23 cellular contexts compared by ENCODE assay signal in the genomic region with DNA sequence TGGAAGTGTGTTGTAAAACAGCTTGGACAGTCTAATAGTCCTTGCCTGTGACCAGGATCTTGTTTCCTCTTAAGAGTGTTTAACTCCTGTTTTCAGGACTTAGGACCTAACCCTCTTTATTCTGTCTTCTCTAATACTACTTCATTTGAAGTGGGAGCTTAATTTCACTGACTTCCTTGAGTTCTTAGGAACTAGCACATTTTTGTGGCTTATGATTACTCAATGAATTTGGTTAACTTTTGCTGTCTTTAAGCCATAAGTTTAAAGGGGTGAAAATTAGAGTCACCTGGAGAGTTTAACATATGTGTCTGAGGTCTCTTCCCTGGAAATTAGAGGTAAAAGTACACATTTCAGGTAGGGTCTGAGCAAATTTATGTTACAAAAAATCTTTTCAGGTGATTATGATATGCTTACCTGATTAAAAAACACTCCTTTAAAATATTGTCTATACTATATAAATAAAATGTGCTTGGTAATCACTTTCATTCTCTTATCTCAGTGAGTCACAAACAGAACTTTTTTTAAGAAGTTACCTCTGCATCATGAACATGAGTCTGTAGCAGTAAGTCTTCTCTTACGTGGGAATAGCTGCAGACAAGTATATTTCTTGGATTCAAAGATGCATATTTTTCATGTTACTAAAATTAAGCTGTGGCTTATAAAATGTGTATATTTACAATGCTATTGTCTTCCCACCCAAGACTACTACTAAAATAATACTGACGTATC. TPM values are rescaled to one million over a fixed set of nuclear protein-coding genes. Genes with fewer than 3 reads are reported as not detected.
DNase-seq lines count a peak whose midpoint lies in the region; ATAC-seq and TF ChIP-seq lines count a peak whose summit lies in the region.
"Had no signal": no experiment of that assay in that cellular context is flagged by ENCODE, and none has a peak within 500 bp of the region (broad histone marks: within the 10 kb centered on the region; RNA-seq: fewer than 3 reads in every experiment).

No MANE protein-coding gene starts in this region.

- ATAC-seq in heart left ventricle = no peak

- no peaks in the 10 kb centered on the region for H3K27me3 Mint-ChIP-seq in activated CD4-positive, alpha-beta memory T cell treated with anti-CD3 and anti-CD28 coated beads, Interleukin-2, amount 10 ng/mL, durations not matched to agents 7 days and 5 days
- no peaks in the 10 kb centered on the region for H3K27me3 Mint-ChIP-seq in Caco-2 (ENCODE audit: insufficient read depth, unreplicated experiment)
- H3K27me3 Mint-ChIP-seq: activated CD4-positive, alpha-beta T cell treated with anti-CD3 and anti-CD28 coated beads, Interleukin-2, amount 10 ng/mL, durations not matched to agents 7 days and 5 days; activated naive CD4-positive, alpha-beta T cell treated with anti-CD3 and anti-CD28 coated beads, Interleukin-2, amount 50 U/mL, for 24 hours; CD8-positive, alpha-beta memory T cell had no signal

- intact Hi-C loops in heart left ventricle (cut with DNase I) (no loop called here), Caco-2 (cut with micrococcal nuclease; ENCODE audit: unreplicated experiment) (no loop called here)

- H3K4me1 Mint-ChIP-seq in activated CD4-positive, alpha-beta memory T cell treated with anti-CD3 and anti-CD28 coated beads, Interleukin-2, amount 10 ng/mL, durations not matched to agents 7 days and 5 days = no peaks in the 10 kb centered on the region
- H3K4me1 Mint-ChIP-seq in Caco-2 (ENCODE audit: low read depth, unreplicated experiment) = no peaks in the 10 kb centered on the region
- H3K4me1 Mint-ChIP-seq: activated CD4-positive, alpha-beta T cell treated with anti-CD3 and anti-CD28 coated beads, Interleukin-2, amount 10 ng/mL, durations not matched to agents 7 days and 5 days had no signal

- no peaks in the 10 kb centered on the region for H3K9me3 Mint-ChIP-seq in activated CD4-positive, alpha-beta memory T cell treated with anti-CD3 and anti-CD28 coated beads, Interleukin-2, amount 10 ng/mL, durations not matched to agents 7 days and 5 days
- no peaks in the 10 kb centered on the region for H3K9me3 Mint-ChIP-seq in Caco-2 (ENCODE audit: unreplicated experiment)
- H3K9me3 Mint-ChIP-seq: activated CD4-positive, alpha-beta T cell treated with anti-CD3 and anti-CD28 coated beads, Interleukin-2, amount 10 ng/mL, durations not matched to agents 7 days and 5 days; activated naive CD4-positive, alpha-beta T cell treated with anti-CD3 and anti-CD28 coated beads, Interleukin-2, amount 50 U/mL, for 24 hours; activated T-helper 1 cell treated with anti-CD3 and anti-CD28 coated beads, Interleukin-12 subunit alpha, Interleukin-12 subunit beta, Interleukin-2, Interleukin-4 antibody, amounts not matched to agents 30 ng/mL and 10 ng/mL and 1 ng/mL, durations not matched to agents 14 hours and 24 hours and 36 hours; CD8-positive, alpha-beta memory T cell; neural crest cell had no signal

- CTCF ChIA-PET in activated CD4-positive, alpha-beta memory T cell treated with anti-CD3 and anti-CD28 coated beads, Interleukin-2, amount 10 ng/mL, durations not matched to agents 7 days and 5 days (lab: Charles Lee) = no interaction called here
- CTCF ChIA-PET in Caco-2 (lab: Charles Lee) = no interaction called here

- peaks cover 0 to 23% (median 8%) of the 10 kb centered on the region in 9 donors for H3K36me3 ChIP-seq in heart left ventricle
- H3K36me3 ChIP-seq in Caco-2 (ENCODE audit: control insufficient read depth, insufficient read depth, low read length) = no peaks in the 10 kb centered on the region

- DNase-seq in EH (ENCODE audit: low read depth) (peak; percentile 17), MV-4-11 (lab: John Stamatoyannopoulos, UW) (peak; percentile 48), cardiac fibroblast (ENCODE audit: low read depth in 2 of 2) (peak; percentile 24 to 35), non-pigmented ciliary epithelial cell (ENCODE audit: low read depth) (peak; percentile 32), heart left ventricle (no peak), Caco-2 (no peak), cortex of kidney (lab: John Stamatoyannopoulos, UW) (no peak)
- no peak for DNase-seq in activated CD4-positive, alpha-beta memory T cell treated with anti-CD3 and anti-CD28 coated beads, Interleukin-2, amount 10 ng/mL, durations not matched to agents 7 days and 5 days
- DNase-seq: activated CD4-positive, alpha-beta T cell treated with anti-CD3 and anti-CD28 coated beads, Interleukin-2, amount 10 ng/mL, durations not matched to agents 7 days and 5 days; aorta; CD8-positive, alpha-beta memory T cell; effector memory CD4-positive, alpha-beta T cell; NCI-H1048; NCI-H187 treated with DMSO at 0.1 percent for 48 hours; NCI-H69; SK-N-SH; stimulated activated CD8-positive, alpha-beta memory T cell treated with anti-CD3 and anti-CD28 coated beads, Interleukin-4, amount 100 ng/mL, for 48 hours; T-helper 2 cell; trophoblast cell had no signal

- POLR2A ChIA-PET in activated CD4-positive, alpha-beta memory T cell treated with anti-CD3 and anti-CD28 coated beads, Interleukin-2, amount 10 ng/mL, durations not matched to agents 7 days and 5 days (lab: Charles Lee) = no interaction called here
- POLR2A ChIA-PET in Caco-2 (lab: Charles Lee) = no interaction called here

- no peak overlapping the region for H3K4me3 Mint-ChIP-seq in activated CD4-positive, alpha-beta memory T cell treated with anti-CD3 and anti-CD28 coated beads, Interleukin-2, amount 10 ng/mL, durations not matched to agents 7 days and 5 days
- H3K4me3 Mint-ChIP-seq in Caco-2 (ENCODE audit: unreplicated experiment) = no peak overlapping the region
- H3K4me3 Mint-ChIP-seq: activated CD4-positive, alpha-beta T cell treated with anti-CD3 and anti-CD28 coated beads, Interleukin-2, amount 10 ng/mL, durations not matched to agents 7 days and 5 days; activated naive CD4-positive, alpha-beta T cell treated with anti-CD3 and anti-CD28 coated beads, Interleukin-2, amount 50 U/mL, for 24 hours; activated T-helper 1 cell treated with anti-CD3 and anti-CD28 coated beads, Interleukin-12 subunit alpha, Interleukin-12 subunit beta, Interleukin-2, Interleukin-4 antibody, amounts not matched to agents 30 ng/mL and 10 ng/mL and 1 ng/mL, durations not matched to agents 14 hours and 24 hours and 36 hours; CD8-positive, alpha-beta memory T cell; neural crest cell had no signal

- peaks cover 0 to 5% (median 0%) of the 10 kb centered on the region in 12 donors for H3K4me1 ChIP-seq in heart left ventricle
- no peaks in the 10 kb centered on the region for H3K4me1 ChIP-seq in Caco-2

- no peak for TF ChIP-seq CTCF in cardiac fibroblast (IDR thresholded peaks at IDR 0.05; ENCODE audit: low read depth, low read length)
- no peak for TF ChIP-seq CTCF in heart left ventricle (IDR thresholded peaks at IDR 0.05)
- no peak for TF ChIP-seq CTCF in Caco-2 (IDR thresholded peaks at IDR 0.05; ENCODE audit: insufficient read depth in 1 of 2, low read depth in 1 of 2, low read length in 1 of 2, severe bottlenecking in 1 of 2, unreplicated experiment in 1 of 2)

- no peak overlapping the region for H3K4me3 ChIP-seq in cardiac fibroblast (replicated peaks in 1 of 2; ENCODE audit: low read depth in 2 of 2, low read length in 2 of 2)
- H3K4me3 ChIP-seq in heart left ventricle = no peak overlapping the region
- no peak overlapping the region for H3K4me3 ChIP-seq in Caco-2 (ENCODE audit: low read depth, low read length)

- TF ChIP-seq POLR2A in heart left ventricle (IDR thresholded peaks at IDR 0.05) = no peak

- no peak overlapping the region for H3K27ac Mint-ChIP-seq in activated CD4-positive, alpha-beta memory T cell treated with anti-CD3 and anti-CD28 coated beads, Interleukin-2, amount 10 ng/mL, durations not matched to agents 7 days and 5 days
- no peak overlapping the region for H3K27ac Mint-ChIP-seq in Caco-2 (ENCODE audit: unreplicated experiment)
- H3K27ac Mint-ChIP-seq: activated CD4-positive, alpha-beta T cell treated with anti-CD3 and anti-CD28 coated beads, Interleukin-2, amount 10 ng/mL, durations not matched to agents 7 days and 5 days; activated naive CD4-positive, alpha-beta T cell treated with anti-CD3 and anti-CD28 coated beads, Interleukin-2, amount 50 U/mL, for 24 hours; activated T-helper 1 cell treated with anti-CD3 and anti-CD28 coated beads, Interleukin-12 subunit alpha, Interleukin-12 subunit beta, Interleukin-2, Interleukin-4 antibody, amounts not matched to agents 30 ng/mL and 10 ng/mL and 1 ng/mL, durations not matched to agents 14 hours and 24 hours and 36 hours; CD8-positive, alpha-beta memory T cell had no signal

- H3K27me3 ChIP-seq in heart left ventricle (no peaks in the 10 kb centered on the region), Caco-2 (replicated peaks; ENCODE audit: control insufficient read depth, insufficient read depth, low read length) (no peaks in the 10 kb centered on the region)

- H3K36me3 Mint-ChIP-seq in activated CD4-positive, alpha-beta memory T cell treated with anti-CD3 and anti-CD28 coated beads, Interleukin-2, amount 10 ng/mL, durations not matched to agents 7 days and 5 days (ENCODE audit: low read depth) = peaks cover 22% of the 10 kb centered on the region
- H3K36me3 Mint-ChIP-seq in Caco-2 (ENCODE audit: insufficient read depth, unreplicated experiment) = peaks cover 10% of the 10 kb centered on the region

- no peak overlapping the region for H3K27ac ChIP-seq in heart left ventricle
- H3K27ac ChIP-seq: VCaP had no signal

- no peaks in the 10 kb centered on the region for H3K9me3 ChIP-seq in heart left ventricle
- no peaks in the 10 kb centered on the region for H3K9me3 ChIP-seq in Caco-2
- H3K9me3 ChIP-seq: SK-N-SH had no signal

- no TSS peak for BruUV-seq in Caco-2 (replicated peaks; lab: Mats Ljungman, UMichigan)

- WGBS in heart left ventricle, 4 donors = 96 to 99% (median 98%) methylated on average over 2 of the region's 2 CpGs

RNA-seq across cellular contexts. Expression of gene ATP9B, which starts 52.7 kb away (rescaled TPM):
- 10 to 100 TPM; 12.3 to 23.9 (median 12.9) TPM for total RNA-seq in heart left ventricle
- 1 to 10 TPM; 7.4 to 7.7 TPM for polyA plus RNA-seq in heart left ventricle
- total RNA-seq in activated CD4-positive, alpha-beta memory T cell treated with anti-CD3 and anti-CD28 coated beads, Interleukin-2, amount 10 ng/mL, durations not matched to agents 7 days and 5 days = 10 to 100 TPM; 25.7 to 27.2 TPM
- total RNA-seq in Caco-2 (2022) = 13.0 and 15.8 TPM in 2 replicates

Comparison
In these comparisons a context has a peak if more than half of its experiments do, and no peak if none do; other contexts are left out.
1. DNase-seq: peak in EH (single experiment), MV-4-11 (single experiment), cardiac fibroblast (2 of 2) and non-pigmented ciliary epithelial cell (single experiment); none in heart left ventricle (0 of 5), activated CD4-positive, alpha-beta memory T cell treated with anti-CD3 and anti-CD28 coated beads, Interleukin-2, amount 10 ng/mL, durations not matched to agents 7 days and 5 days (single experiment), Caco-2 (0 of 2) and cortex of kidney (single experiment).